5 cellular contexts compared by ENCODE assay signal in genomic region chr15:65188472-65188871, GRCh38. TPM values are rescaled to one million over a fixed set of nuclear protein-coding genes. Genes with fewer than 3 reads are reported as not detected.
"Had no signal": no experiment of that assay in that cellular context is flagged by ENCODE, and none has a peak within 500 bp of the region (broad histone marks: within the 10 kb centered on the region; RNA-seq: fewer than 3 reads in every experiment).

No MANE protein-coding gene starts in this region.

RNA-seq across cellular contexts. Expression of gene CILP, which starts 22.8 kb away (rescaled TPM):
- total RNA-seq: activated CD4-positive, alpha-beta memory T cell treated with anti-CD3 and anti-CD28 coated beads, Interleukin-2, amount 10 ng/mL, durations not matched to agents 7 days and 5 days; activated CD4-positive, alpha-beta T cell treated with anti-CD3 and anti-CD28 coated beads for 36 hours; activated CD8-positive, alpha-beta T cell treated with anti-CD3 and anti-CD28 coated beads for 36 hours; T-helper 1 cell treated with Interleukin-12 subunit alpha and Interleukin-12 subunit beta and Interleukin-4 antibody, amounts not matched to agents 30 ng/mL and 1 ng/mL, for 36 hours; WTC11 had no signal
